In genomic region chr10:104268691-104269645, GRCh38 we compare ENCODE assay signal across 8 cellular contexts. TPM values are rescaled to one million over a fixed set of nuclear protein-coding genes. Genes with fewer than 3 reads are reported as not detected.
DNase-seq lines count a peak whose midpoint lies in the region; ATAC-seq and FAIRE-seq lines count a peak whose summit lies in the region.

Gene GSTO2 (plus strand): TSS chr10:104269184. CDS start chr10:104274916, 5,732 bp downstream.

- peak; percentile 92 for FAIRE-seq in colon (lab: Jason Lieb, UNC)

- no peaks in the 10 kb centered on the region for H3K27me3 ChIP-seq in layer of hippocampus (ENCODE audit: control insufficient read depth, insufficient read depth, low read length)

- DNase-seq in AG08395 (ENCODE audit: low spot score) (peak; percentile 94), NCI-H460 (ENCODE audit: extremely low read depth, low read depth) (peak; percentile 99)
- DNase-seq in activated CD4-positive, alpha-beta T cell treated with anti-CD3 and anti-CD28 coated beads for 48 hours: peak; percentile 99
- peak; percentile 88 to 97 (median 95) for DNase-seq in stimulated activated CD4-positive, alpha-beta T cell treated with anti-CD3 and anti-CD28 coated beads, Interleukin-1b, Interleukin-23, amount 100 ng/mL, for 24 hours (ENCODE audit: low read depth in 4 of 4, low spot score in 1 of 4)

- ATAC-seq in GM19035 (IDR thresholded peaks at IDR 0.05; ENCODE audit: unreplicated experiment): peak; percentile 97
- peak; percentile 98 for ATAC-seq in HG03342 (IDR thresholded peaks at IDR 0.05; ENCODE audit: unreplicated experiment)

- peak within 1 kb of the TSS; percentile 78 for H3K27ac ChIP-seq in layer of hippocampus (ENCODE audit: low read depth, low read length)

RNA-seq across cellular contexts. Expression of gene GSTO2, which starts in this region (rescaled TPM):
- 75.4 and 86.5 TPM in 2 replicates for total RNA-seq in NCI-H460 (2014; rRNA removed; shearing (Covaris generic))
- polyA plus RNA-seq in NCI-H460 (2014; cell fraction: nucleus; rRNA removed): 31.1 and 40.9 TPM in 2 replicates

Comparison
In these comparisons a context has a peak if more than half of its experiments do, and no peak if none do; other contexts are left out.
1. Peak in every context shown above with its lines: DNase-seq, ATAC-seq and H3K27ac ChIP-seq.